Comparison of ENCODE assay signal across 34 cellular contexts in the genomic region with DNA sequence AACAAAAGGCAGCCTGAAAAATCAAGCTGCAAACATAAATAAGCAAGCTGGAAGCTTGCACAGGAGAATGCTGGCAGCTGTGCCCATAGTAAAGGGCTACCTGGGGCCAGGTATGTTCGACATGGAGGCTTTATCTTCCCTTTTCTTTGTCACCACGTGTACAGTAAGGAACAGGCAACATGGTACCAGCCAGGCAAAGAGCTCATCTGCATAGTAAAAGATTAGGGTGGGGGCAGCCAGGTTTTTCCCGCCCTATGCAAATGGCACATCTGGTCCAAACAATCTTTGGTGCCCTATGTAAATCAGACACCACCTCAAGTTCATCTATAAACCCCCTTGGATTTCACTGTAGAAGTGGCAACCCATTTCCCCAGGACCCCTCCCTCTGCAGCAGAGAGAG.
"Had no signal": no experiment of that assay in that cellular context is flagged by ENCODE, and none has a peak within 500 bp of the region (broad histone marks: within the 10 kb centered on the region; RNA-seq: fewer than 3 reads in every experiment).

No MANE protein-coding gene starts in this region.

- DNase-seq: Karpas-422, Kasumi-1, MG63, MM.1S, MV-4-11, NCI-H1048, NCI-H1092, NCI-H1092 treated with DMSO at 0.1 percent for 48 hours, NCI-H1105, NCI-H1105 treated with DMSO at 0.1 percent for 48 hours, NCI-H1417, NCI-H1417 treated with DMSO at 0.1 percent for 48 hours, NCI-H1436, NCI-H1436 treated with DMSO at 0.1 percent for 48 hours, NCI-H146, NCI-H1694, NCI-H1694 treated with DMSO at 0.1 percent for 48 hours, NCI-H187, NCI-H187 treated with DMSO at 0.1 percent for 48 hours, NCI-H1930, NCI-H2029, NCI-H2029 treated with DMSO at 0.1 percent for 48 hours, NCI-H2081, NCI-H2081 treated with DMSO at 0.1 percent for 48 hours, NCI-H2107, NCI-H2171, NCI-H2171 treated with DMSO at 0.1 percent for 48 hours, NCI-H2227 treated with DMSO at 0.1 percent for 48 hours, NCI-H226, NCI-H345, NCI-H446, NCI-H446 treated with DMSO at 0.1 percent for 48 hours, NCI-H510A, NCI-H510A treated with DMSO at 0.1 percent for 48 hours had no signal

- H3K4me3 ChIP-seq: MG63 had no signal

- H3K27me3 ChIP-seq: MG63 had no signal

- H3K9me3 ChIP-seq: MG63 had no signal

- H3K36me3 ChIP-seq: MG63 had no signal
